In genomic region chr5:62308439-62308838, GRCh38 we compare ENCODE assay signal across 11 cellular contexts. TPM values are rescaled to one million over a fixed set of nuclear protein-coding genes. Genes with fewer than 3 reads are reported as not detected.
A peak's percentile ranks its signal among the peaks of the same experiment; 100 is the strongest.
DNase-seq lines count a peak whose midpoint lies in the region; ATAC-seq and TF ChIP-seq lines count a peak whose summit lies in the region.
"Had no signal": no experiment of that assay in that cellular context is flagged by ENCODE, and none has a peak within 500 bp of the region (broad histone marks: within the 10 kb centered on the region; RNA-seq: fewer than 3 reads in every experiment).

No MANE protein-coding gene starts in this region.

- peak overlapping the region; percentile 91 for H3K4me3 ChIP-seq in CD4-positive, CD25-positive, alpha-beta regulatory T cell (ENCODE audit: low read depth, low read length)
- H3K4me3 ChIP-seq in tibial artery = no peak overlapping the region

- H3T11ph ChIP-seq in H9 (ENCODE audit: low read length) = no peak overlapping the region

- H3K18ac ChIP-seq in H9 (ENCODE audit: insufficient read length, low read depth, low read length) = no peak overlapping the region

- H2AFZ ChIP-seq in H9 (ENCODE audit: low read length) = no peak overlapping the region

- no peak for ATAC-seq in CD4-positive, CD25-positive, alpha-beta regulatory T cell (ENCODE audit: low read depth in 2 of 2)
- no peak for ATAC-seq in activated T-helper 17 cell treated with anti-CD3 and anti-CD28 coated beads, Interleukin-2, amount 50 U/mL, for 72 hours (replicated peaks)
- ATAC-seq in GM21619 (IDR thresholded peaks at IDR 0.05; ENCODE audit: unreplicated experiment) (no peak), HG03571 (IDR thresholded peaks at IDR 0.05; ENCODE audit: unreplicated experiment) (no peak), GM21381 (IDR thresholded peaks at IDR 0.05; ENCODE audit: unreplicated experiment) (no peak)

- H3K56ac ChIP-seq in H9 (ENCODE audit: insufficient read length, low read depth, low read length) = no peak overlapping the region

- H2BK120ac ChIP-seq in H9 (ENCODE audit: low read depth, low read length, poor library complexity, severe bottlenecking) = no peak overlapping the region

- H3K23ac ChIP-seq in H9 (ENCODE audit: insufficient read length, low read depth, low read length) = no peak overlapping the region

- H4K5ac ChIP-seq in H9 (ENCODE audit: insufficient read length, low read depth, low read length) = no peak overlapping the region

- peaks cover 7% of the 10 kb centered on the region for H3K36me3 ChIP-seq in CD4-positive, CD25-positive, alpha-beta regulatory T cell (ENCODE audit: control insufficient read depth, insufficient read depth, low read length)
- H3K36me3 ChIP-seq in tibial artery = no peaks in the 10 kb centered on the region
- H3K36me3 ChIP-seq: esophagus muscularis mucosa had no signal

- H3K4me1 Mint-ChIP-seq in CD4-positive, CD25-positive, alpha-beta regulatory T cell = peaks cover 53 to 75% (median 62%) of the 10 kb centered on the region in 4 donors
- peaks cover 31 to 32% of the 10 kb centered on the region in 2 experiments for H3K4me1 Mint-ChIP-seq in H9
- peaks cover 50% of the 10 kb centered on the region for H3K4me1 Mint-ChIP-seq in activated T-helper 17 cell treated with anti-CD3 and anti-CD28 coated beads, Interleukin-2, amount 50 U/mL, for 72 hours
- peaks cover 41% of the 10 kb centered on the region for H3K4me1 Mint-ChIP-seq in mesothelial cell of epicardium

- H2BK15ac ChIP-seq in H9 (ENCODE audit: low read depth, low read length) = no peak overlapping the region

- H3K79me2 ChIP-seq in H9 (ENCODE audit: insufficient read depth, low read length) = peaks cover 47% of the 10 kb centered on the region

- peaks cover 4% of the 10 kb centered on the region for H3K79me1 ChIP-seq in H9 (ENCODE audit: insufficient read depth, low read depth, low read length, poor library complexity, severe bottlenecking)

- no peaks in the 10 kb centered on the region for H3K9me3 ChIP-seq in CD4-positive, CD25-positive, alpha-beta regulatory T cell (ENCODE audit: control insufficient read depth in 2 of 2, low read length in 2 of 2)
- no peaks in the 10 kb centered on the region for H3K9me3 ChIP-seq in H9 (ENCODE audit: control insufficient read depth, low read depth, low read length)
- H3K9me3 ChIP-seq in tibial artery = no peaks in the 10 kb centered on the region
- H3K9me3 ChIP-seq: esophagus muscularis mucosa had no signal

- H3K14ac ChIP-seq in H9 (ENCODE audit: insufficient read depth, low read length) = no peak overlapping the region

- intact Hi-C loops in tibial artery (cut with DNase I; ENCODE audit: low total_unique reads) = loop anchor here (10.0 kb wide), 1 partner anchor 84 kb away; no protein-coding TSS in a partner anchor

- peak overlapping the region; percentile 16 for H3K27ac ChIP-seq in CD4-positive, CD25-positive, alpha-beta regulatory T cell (ENCODE audit: insufficient read depth, low read length, poor library complexity, severe bottlenecking)
- no peak overlapping the region for H3K27ac ChIP-seq in H9 (ENCODE audit: insufficient read length, low read depth, low read length)
- H3K27ac ChIP-seq in tibial artery = no peak overlapping the region

- H2BK12ac ChIP-seq in H9 (ENCODE audit: insufficient read length, low read depth, low read length) = no peak overlapping the region

- H4K8ac ChIP-seq in H9 (replicated peaks; ENCODE audit: insufficient read length, low read depth, low read length) = no peak overlapping the region

- H3K23me2 ChIP-seq in H9 (ENCODE audit: insufficient read length, low read depth, low read length, poor library complexity, severe bottlenecking) = peaks cover 3% of the 10 kb centered on the region

- no peak overlapping the region for H2BK20ac ChIP-seq in H9 (ENCODE audit: low read depth, low read length, poor library complexity, severe bottlenecking)

- TF ChIP-seq CTCF in H9 (conservative IDR thresholded peaks at IDR 0.05) (no peak), mesothelial cell of epicardium (IDR thresholded peaks at IDR 0.05; ENCODE audit: unreplicated experiment) (no peak), tibial artery (IDR thresholded peaks at IDR 0.05) (no peak)

- WGBS in H9 (ENCODE audit: extremely low coverage, insufficient read length, low lambda C conversion rate) = no CpG with 5 or more reads among the region's 6 CpGs

- H3K4me3 Mint-ChIP-seq in CD4-positive, CD25-positive, alpha-beta regulatory T cell = peak overlapping the region; percentile 97 to 100 (median 99)
- H3K4me3 Mint-ChIP-seq in H9 (peak overlapping the region; percentile 94 to 98; a peak in 3 of 5 replicates), mesothelial cell of epicardium (peak overlapping the region; percentile 92)
- H3K4me3 Mint-ChIP-seq in activated T-helper 17 cell treated with anti-CD3 and anti-CD28 coated beads, Interleukin-2, amount 50 U/mL, for 72 hours = peak overlapping the region; percentile 97

- H3K4ac ChIP-seq in H9 (ENCODE audit: low read depth, low read length) = no peak overlapping the region

- H2BK5ac ChIP-seq in H9 (ENCODE audit: insufficient read length, low read length) = no peak overlapping the region

- H2AK5ac ChIP-seq in H9 (ENCODE audit: insufficient read length, low read length) = no peak overlapping the region

- H4K91ac ChIP-seq in H9 (ENCODE audit: insufficient read length, low read depth, low read length) = no peak overlapping the region

- H3K9ac ChIP-seq in H9 (ENCODE audit: extremely low read depth, insufficient read length, low read length) = no peak overlapping the region

- DNase-seq in CD4-positive, CD25-positive, alpha-beta regulatory T cell = no peak
- DNase-seq in H9 = no peak
- DNase-seq in mesothelial cell of epicardium (ENCODE audit: low spot score in 2 of 2, unreplicated experiment in 2 of 2) = no peak
- no peak for DNase-seq in tibial artery
- DNase-seq: activated CD8-positive, alpha-beta memory T cell treated with anti-CD3 and anti-CD28 coated beads for 24 hours; NCI-H446 treated with DMSO at 0.1 percent for 48 hours had no signal

- no peaks in the 10 kb centered on the region for H4K20me1 ChIP-seq in H9 (ENCODE audit: control insufficient read depth, insufficient read depth, insufficient read length)

- peak overlapping the region; percentile 95 to 98 (median 97) for H3K27ac Mint-ChIP-seq in CD4-positive, CD25-positive, alpha-beta regulatory T cell
- H3K27ac Mint-ChIP-seq in H9 (no peak overlapping the region), mesothelial cell of epicardium (no peak overlapping the region)
- H3K27ac Mint-ChIP-seq in activated T-helper 17 cell treated with anti-CD3 and anti-CD28 coated beads, Interleukin-2, amount 50 U/mL, for 72 hours = peak overlapping the region; percentile 96

- peaks cover 0 to 2% (median 0%) of the 10 kb centered on the region in 7 donors for H3K9me3 Mint-ChIP-seq in CD4-positive, CD25-positive, alpha-beta regulatory T cell
- H3K9me3 Mint-ChIP-seq in H9 (no peaks in the 10 kb centered on the region), mesothelial cell of epicardium (no peaks in the 10 kb centered on the region)
- H3K9me3 Mint-ChIP-seq in activated T-helper 17 cell treated with anti-CD3 and anti-CD28 coated beads, Interleukin-2, amount 50 U/mL, for 72 hours = no peaks in the 10 kb centered on the region

- peaks cover 16% of the 10 kb centered on the region for H3K36me3 Mint-ChIP-seq in CD4-positive, CD25-positive, alpha-beta regulatory T cell
- peaks cover 5 to 16% (median 15%) of the 10 kb centered on the region in 3 experiments; a peak in 4 of 7 replicates for H3K36me3 Mint-ChIP-seq in H9 (ENCODE audit: insufficient read depth in 1 of 3, low read depth in 3 of 3)
- peaks cover 75% of the 10 kb centered on the region for H3K36me3 Mint-ChIP-seq in activated T-helper 17 cell treated with anti-CD3 and anti-CD28 coated beads, Interleukin-2, amount 50 U/mL, for 72 hours (ENCODE audit: low read depth)
- no peaks in the 10 kb centered on the region for H3K36me3 Mint-ChIP-seq in mesothelial cell of epicardium

- no peaks in the 10 kb centered on the region for H3K27me3 Mint-ChIP-seq in CD4-positive, CD25-positive, alpha-beta regulatory T cell
- H3K27me3 Mint-ChIP-seq in H9 (ENCODE audit: low read depth) = peaks cover 7% of the 10 kb centered on the region; the same call in 1 of the 2 replicates
- no peaks in the 10 kb centered on the region for H3K27me3 Mint-ChIP-seq in activated T-helper 17 cell treated with anti-CD3 and anti-CD28 coated beads, Interleukin-2, amount 50 U/mL, for 72 hours
- H3K27me3 Mint-ChIP-seq in mesothelial cell of epicardium (ENCODE audit: low read depth) = no peaks in the 10 kb centered on the region

- peaks cover 64% of the 10 kb centered on the region for H3K4me1 ChIP-seq in CD4-positive, CD25-positive, alpha-beta regulatory T cell (ENCODE audit: control insufficient read depth, insufficient read depth, low read length, poor library complexity, severe bottlenecking)
- H3K4me1 ChIP-seq in H9 (ENCODE audit: insufficient read depth, low read length) = no peaks in the 10 kb centered on the region
- peaks cover 0 to 31% (median 21%) of the 10 kb centered on the region in 4 donors for H3K4me1 ChIP-seq in tibial artery

- H3K4me2 ChIP-seq in H9 (ENCODE audit: insufficient read depth, insufficient read length, low read length) = no peak overlapping the region

- no peaks in the 10 kb centered on the region for H3K27me3 ChIP-seq in CD4-positive, CD25-positive, alpha-beta regulatory T cell (ENCODE audit: control insufficient read depth, insufficient read depth, low read length)
- H3K27me3 ChIP-seq in H9 (ENCODE audit: insufficient read depth, low read length) = no peaks in the 10 kb centered on the region
- no peaks in the 10 kb centered on the region for H3K27me3 ChIP-seq in tibial artery
- H3K27me3 ChIP-seq: esophagus muscularis mucosa had no signal

RNA-seq across cellular contexts. Expression of gene KIF2A, which starts 2.4 kb away (rescaled TPM):
- 114 TPM for total RNA-seq in CD4-positive, CD25-positive, alpha-beta regulatory T cell
- polyA plus RNA-seq in CD4-positive, CD25-positive, alpha-beta regulatory T cell = 100 to 1,000 TPM; 135 to 191 (median 174) TPM
- total RNA-seq in H9 (2021) (85.6 and 86.1 TPM in 2 replicates), mesothelial cell of epicardium (54.4 to 59.0 TPM (median 56.9 TPM) in 3 replicates)
- total RNA-seq in activated T-helper 17 cell treated with anti-CD3 and anti-CD28 coated beads, Interleukin-2, amount 50 U/mL, for 72 hours = 100 to 1,000 TPM; 243 to 283 TPM

Comparison
In these comparisons a context has a peak if more than half of its experiments do, and no peak if none do; other contexts are left out.
1. H3K27ac Mint-ChIP-seq: peak in CD4-positive, CD25-positive, alpha-beta regulatory T cell (3 of 3) and activated T-helper 17 cell treated with anti-CD3 and anti-CD28 coated beads, Interleukin-2, amount 50 U/mL, for 72 hours (single experiment); none in H9 (0 of 3) and mesothelial cell of epicardium (single experiment).
2. Peak in every context shown above with its lines, with median percentiles within 50 percentile points of each other: H3K4me3 Mint-ChIP-seq.